In the genomic region with DNA sequence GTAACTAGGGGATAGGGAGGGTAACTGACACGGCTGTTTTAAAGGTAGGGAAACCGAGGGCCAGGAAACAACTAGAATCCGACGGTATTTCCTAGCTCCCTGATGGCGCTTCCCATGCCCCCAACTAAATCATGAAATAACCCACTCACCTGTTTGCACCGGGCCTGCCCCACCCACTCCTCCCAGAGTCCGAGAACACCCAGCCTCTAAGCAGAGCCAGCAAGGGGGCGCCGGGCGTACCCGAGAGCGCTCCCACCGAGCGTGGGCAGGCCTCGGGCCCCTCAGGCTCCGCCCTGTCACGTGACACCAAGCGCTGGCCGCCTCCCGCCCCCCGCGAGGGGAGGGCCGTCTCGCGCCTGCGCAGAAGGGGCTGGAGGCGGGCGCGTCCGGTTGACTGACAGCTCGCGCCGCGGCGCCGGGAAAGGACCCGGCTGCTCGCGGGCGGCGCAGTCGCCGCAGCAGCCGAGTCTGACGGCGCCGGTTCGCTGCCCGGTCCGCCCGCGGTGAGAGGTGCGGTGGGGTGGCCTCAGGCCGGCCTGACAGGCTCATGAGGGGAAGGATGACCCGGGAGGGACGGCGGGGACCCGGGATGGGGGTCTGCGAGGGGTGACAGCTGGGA, we compare ENCODE assay signal across 8 cellular contexts. TPM values are rescaled to one million over a fixed set of nuclear protein-coding genes. Genes with fewer than 3 reads are reported as not detected.
DNase-seq lines count a peak whose midpoint lies in the region; ATAC-seq, FAIRE-seq and TF ChIP-seq lines count a peak whose summit lies in the region.

Gene KIAA0513, plus strand, starts transcription at position 447 of the 619 bp plus-strand sequence. CDS start 39,277 bp downstream, outside the sequence.

- no CpG with 5 or more reads among the region's 59 CpGs for WGBS in neuronal stem cell (ENCODE audit: extremely low coverage in 2 of 2, insufficient read length in 2 of 2, insufficient replicate concordance in 1 of 2), 2 donors

- ATAC-seq in foreskin keratinocyte: peak; percentile 47

- H3K18ac ChIP-seq in neuronal stem cell (ENCODE audit: low read length): peak within 1 kb of the TSS; percentile 95

- H2AFZ ChIP-seq in neuronal stem cell (ENCODE audit: low read length): peak within 1 kb of the TSS; percentile 100

- H3K9ac ChIP-seq in neuronal stem cell (ENCODE audit: low read depth, low read length, poor library complexity): peak within 1 kb of the TSS; percentile 91
- peak within 1 kb of the TSS; percentile 56 to 95 (median 90) for H3K9ac ChIP-seq in subcutaneous abdominal adipose tissue (ENCODE audit: low read length in 5 of 5)

- H3K4ac ChIP-seq in neuronal stem cell (ENCODE audit: low read length): no peak within 1 kb of the TSS

- peak within 1 kb of the TSS; percentile 80 for H3K4me2 ChIP-seq in neuronal stem cell (ENCODE audit: insufficient read depth, low read length, poor library complexity, severe bottlenecking)

- H2AK5ac ChIP-seq in neuronal stem cell (ENCODE audit: low read depth, low read length): no peak within 1 kb of the TSS

- H3K9me3 ChIP-seq in neuronal stem cell (replicated peaks in 1 of 2; ENCODE audit: control insufficient read depth in 2 of 2, insufficient read depth in 1 of 2, low read depth in 1 of 2, low read length in 2 of 2) (peaks cover 0 to 2% of the 10 kb centered on the region in 2 donors), subcutaneous abdominal adipose tissue (ENCODE audit: control insufficient read depth in 5 of 5, low read length in 5 of 5) (peaks cover 0 to 6% (median 0%) of the 10 kb centered on the region in 5 donors)

- TF ChIP-seq POLR2A in H54 (IDR thresholded peaks at IDR 0.05; ENCODE audit: low read depth, low read length): peak; percentile 62

- H4K91ac ChIP-seq in neuronal stem cell (ENCODE audit: low read depth, low read length, poor library complexity): no peak within 1 kb of the TSS

- in situ Hi-C loops in G401 (cut with HindIII; ENCODE audit: low sequenced_read_pairs): no loop called here

- DNase-seq in G401 (ENCODE audit: low spot score): peak; percentile 94
- DNase-seq in H54 (ENCODE audit: insufficient read length, low spot score): peak; percentile 87
- DNase-seq in M059J (ENCODE audit: low read depth): peak; percentile 88
- peak; percentile 89 to 94 for DNase-seq in SHP77 (lab: John Stamatoyannopoulos, UW)
- DNase-seq in activated gamma-delta T cell treated with anti-CD3 and anti-CD28 coated beads, Interleukin-2, amount 50 U/mL, for 16 hours (ENCODE audit: low read depth): peak; percentile 93
- DNase-seq in foreskin keratinocyte: peak; percentile 59 to 76
- peak; percentile 95 for DNase-seq in neuronal stem cell (ENCODE audit: low spot score)

- H3K14ac ChIP-seq in neuronal stem cell (ENCODE audit: low read length): peak within 1 kb of the TSS; percentile 51

- peak within 1 kb of the TSS; percentile 98 for H2BK5ac ChIP-seq in neuronal stem cell (ENCODE audit: low read length)

- no peak within 1 kb of the TSS for H2BK12ac ChIP-seq in neuronal stem cell (ENCODE audit: low read length)

- no peak within 1 kb of the TSS for H2BK120ac ChIP-seq in neuronal stem cell (ENCODE audit: low read depth, low read length)

- FAIRE-seq in H54 (lab: Jason Lieb, UNC): no peak

- peak within 1 kb of the TSS; percentile 69 for H2BK15ac ChIP-seq in neuronal stem cell (ENCODE audit: low read length)

- H3K4me1 ChIP-seq in foreskin keratinocyte (peaks cover 16% of the 10 kb centered on the region), neuronal stem cell (ENCODE audit: control insufficient read depth in 2 of 2, insufficient read depth in 1 of 2, low read depth in 1 of 2, low read length in 2 of 2) (peaks cover 7 to 18% of the 10 kb centered on the region in 2 donors), subcutaneous abdominal adipose tissue (ENCODE audit: control insufficient read depth in 5 of 5, insufficient read depth in 5 of 5, low read length in 5 of 5) (peaks cover 9 to 34% (median 32%) of the 10 kb centered on the region in 5 donors)

- H3K79me1 ChIP-seq in neuronal stem cell (ENCODE audit: low read depth, low read length): peaks cover 4% of the 10 kb centered on the region

- peak; percentile 41 for TF ChIP-seq CTCF in foreskin keratinocyte (conservative IDR thresholded peaks at IDR 0.05)

- H3K27me3 ChIP-seq in foreskin keratinocyte (no peaks in the 10 kb centered on the region), neuronal stem cell (ENCODE audit: control insufficient read depth in 3 of 3, insufficient read depth in 3 of 3, low read depth in 1 of 3, low read length in 3 of 3) (peaks cover 0 to 4% (median 0%) of the 10 kb centered on the region in 3 experiments), subcutaneous abdominal adipose tissue (ENCODE audit: control insufficient read depth in 5 of 5, insufficient read depth in 4 of 5, low read length in 5 of 5) (no peaks in the 10 kb centered on the region)

- H4K8ac ChIP-seq in neuronal stem cell (ENCODE audit: low read depth, low read length): no peak within 1 kb of the TSS

- H3K4me3 ChIP-seq in neuronal stem cell (ENCODE audit: low read length in 2 of 2) (peak within 1 kb of the TSS; percentile 61 to 93), subcutaneous abdominal adipose tissue (ENCODE audit: low read depth in 1 of 5, low read length in 5 of 5) (peak within 1 kb of the TSS; percentile 86 to 93 (median 91))

- peak within 1 kb of the TSS; percentile 78 for H3K23ac ChIP-seq in neuronal stem cell (ENCODE audit: low read depth, low read length, poor library complexity)

- H3K36me3 ChIP-seq in neuronal stem cell (replicated peaks in 1 of 2; ENCODE audit: control insufficient read depth in 2 of 2, insufficient read depth in 2 of 2, low read length in 2 of 2) (no peaks in the 10 kb centered on the region), subcutaneous abdominal adipose tissue (ENCODE audit: control insufficient read depth in 5 of 5, insufficient read depth in 5 of 5, low read length in 5 of 5) (peaks cover 0 to 5% (median 3%) of the 10 kb centered on the region in 5 donors)

- H3K27ac ChIP-seq in foreskin keratinocyte (peak within 1 kb of the TSS; percentile 58), neuronal stem cell (replicated peaks; ENCODE audit: low read length) (no peak within 1 kb of the TSS), subcutaneous abdominal adipose tissue (ENCODE audit: low read depth, low read length) (peak within 1 kb of the TSS; percentile 75)

RNA-seq across cellular contexts. Expression of gene KIAA0513, which starts in this region (rescaled TPM):
- total RNA-seq in G401 (2014; rRNA removed; shearing (Covaris generic)): 5.5 and 10.5 TPM in 2 replicates
- total RNA-seq in M059J (2014; rRNA removed; shearing (Covaris generic)): 5.8 and 18.0 TPM in 2 replicates
- total RNA-seq in foreskin keratinocyte: 4.9 and 6.0 TPM in 2 replicates
- polyA plus RNA-seq in foreskin keratinocyte: 3.4 and 4.0 TPM in 2 replicates
- polyA plus RNA-seq in neuronal stem cell (2013, experiment 1 of 2): 4.4 TPM
- polyA plus RNA-seq in neuronal stem cell (2013, experiment 2 of 2): 5.5 TPM
